In genomic region chr5:151005975-151006576, GRCh38 we compare ENCODE assay signal across 1 cellular context.
TF ChIP-seq lines count a peak whose summit lies in the region.

No MANE protein-coding gene starts in this region.

TF ChIP-seq in WTC11, 78 proteins besides CTCF, POLR2A, EP300 and RAD21 (continued from another document):
- TF ChIP-seq, protein P1, sequence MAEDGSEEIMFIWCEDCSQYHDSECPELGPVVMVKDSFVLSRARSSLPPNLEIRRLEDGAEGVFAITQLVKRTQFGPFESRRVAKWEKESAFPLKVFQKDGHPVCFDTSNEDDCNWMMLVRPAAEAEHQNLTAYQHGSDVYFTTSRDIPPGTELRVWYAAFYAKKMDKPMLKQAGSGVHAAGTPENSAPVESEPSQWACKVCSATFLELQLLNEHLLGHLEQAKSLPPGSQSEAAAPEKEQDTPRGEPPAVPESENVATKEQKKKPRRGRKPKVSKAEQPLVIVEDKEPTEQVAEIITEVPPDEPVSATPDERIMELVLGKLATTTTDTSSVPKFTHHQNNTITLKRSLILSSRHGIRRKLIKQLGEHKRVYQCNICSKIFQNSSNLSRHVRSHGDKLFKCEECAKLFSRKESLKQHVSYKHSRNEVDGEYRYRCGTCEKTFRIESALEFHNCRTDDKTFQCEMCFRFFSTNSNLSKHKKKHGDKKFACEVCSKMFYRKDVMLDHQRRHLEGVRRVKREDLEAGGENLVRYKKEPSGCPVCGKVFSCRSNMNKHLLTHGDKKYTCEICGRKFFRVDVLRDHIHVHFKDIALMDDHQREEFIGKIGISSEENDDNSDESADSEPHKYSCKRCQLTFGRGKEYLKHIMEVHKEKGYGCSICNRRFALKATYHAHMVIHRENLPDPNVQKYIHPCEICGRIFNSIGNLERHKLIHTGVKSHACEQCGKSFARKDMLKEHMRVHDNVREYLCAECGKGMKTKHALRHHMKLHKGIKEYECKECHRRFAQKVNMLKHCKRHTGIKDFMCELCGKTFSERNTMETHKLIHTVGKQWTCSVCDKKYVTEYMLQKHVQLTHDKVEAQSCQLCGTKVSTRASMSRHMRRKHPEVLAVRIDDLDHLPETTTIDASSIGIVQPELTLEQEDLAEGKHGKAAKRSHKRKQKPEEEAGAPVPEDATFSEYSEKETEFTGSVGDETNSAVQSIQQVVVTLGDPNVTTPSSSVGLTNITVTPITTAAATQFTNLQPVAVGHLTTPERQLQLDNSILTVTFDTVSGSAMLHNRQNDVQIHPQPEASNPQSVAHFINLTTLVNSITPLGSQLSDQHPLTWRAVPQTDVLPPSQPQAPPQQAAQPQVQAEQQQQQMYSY (CRISPR knock-in tag; IDR thresholded peaks at IDR 0.05): no peak
- TF ChIP-seq, protein P2, sequence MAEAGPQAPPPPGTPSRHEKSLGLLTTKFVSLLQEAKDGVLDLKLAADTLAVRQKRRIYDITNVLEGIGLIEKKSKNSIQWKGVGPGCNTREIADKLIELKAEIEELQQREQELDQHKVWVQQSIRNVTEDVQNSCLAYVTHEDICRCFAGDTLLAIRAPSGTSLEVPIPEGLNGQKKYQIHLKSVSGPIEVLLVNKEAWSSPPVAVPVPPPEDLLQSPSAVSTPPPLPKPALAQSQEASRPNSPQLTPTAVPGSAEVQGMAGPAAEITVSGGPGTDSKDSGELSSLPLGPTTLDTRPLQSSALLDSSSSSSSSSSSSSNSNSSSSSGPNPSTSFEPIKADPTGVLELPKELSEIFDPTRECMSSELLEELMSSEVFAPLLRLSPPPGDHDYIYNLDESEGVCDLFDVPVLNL (CRISPR knock-in tag; IDR thresholded peaks at IDR 0.05; ENCODE audit: borderline replicate concordance, low read depth): no peak
